In genomic region chr2:223306371-223306770, GRCh38 we compare ENCODE assay signal across 9 cellular contexts.
A peak's percentile ranks its signal among the peaks of the same experiment; 100 is the strongest.
DNase-seq lines count a peak whose midpoint lies in the region; ATAC-seq and TF ChIP-seq lines count a peak whose summit lies in the region.
"Had no signal": no experiment of that assay in that cellular context is flagged by ENCODE, and none has a peak within 500 bp of the region (broad histone marks: within the 10 kb centered on the region; RNA-seq: fewer than 3 reads in every experiment).

No MANE protein-coding gene starts in this region.

- TF ChIP-seq CTCF in AG09319 (IDR thresholded peaks at IDR 0.05; ENCODE audit: low read depth, low read length) (peak; percentile 44), adrenal gland (IDR thresholded peaks at IDR 0.05) (no peak), esophagus squamous epithelium (IDR thresholded peaks at IDR 0.05) (peak in 1 of 6 experiments; percentile 9)

- H3K27ac ChIP-seq in adrenal gland (no peak overlapping the region), esophagus squamous epithelium (no peak overlapping the region)

- ATAC-seq in GM18861 (IDR thresholded peaks at IDR 0.05; ENCODE audit: unreplicated experiment) (peak; percentile 58), HG02970 (IDR thresholded peaks at IDR 0.05; ENCODE audit: low FRiP score, unreplicated experiment) (no peak)

- H3K27me3 ChIP-seq in adrenal gland (no peaks in the 10 kb centered on the region), esophagus squamous epithelium (no peaks in the 10 kb centered on the region)

- no peaks in the 10 kb centered on the region for H3K36me3 ChIP-seq in adrenal gland (replicated peaks in 1 of 2)
- H3K36me3 ChIP-seq in esophagus squamous epithelium = no peaks in the 10 kb centered on the region

- H3K9me3 ChIP-seq in adrenal gland (replicated peaks in 1 of 3) (no peaks in the 10 kb centered on the region), esophagus squamous epithelium (no peaks in the 10 kb centered on the region)

- H3K4me3 ChIP-seq in adrenal gland = no peak overlapping the region
- no peak overlapping the region for H3K4me3 ChIP-seq in esophagus squamous epithelium

- no peak for DNase-seq in AG09319 (ENCODE audit: extremely low read depth, low read depth)
- DNase-seq in HT1080 (ENCODE audit: low read depth) = peak; percentile 60
- peak; percentile 45 for DNase-seq in dermis blood vessel endothelial cell
- no peak for DNase-seq in NCI-H2171 treated with DMSO at 0.1 percent for 48 hours (lab: John Stamatoyannopoulos, UW)
- no peak for DNase-seq in adrenal gland
- no peak for DNase-seq in esophagus squamous epithelium (lab: John Stamatoyannopoulos, UW)
- DNase-seq: naive B cell had no signal

- no peak for TF ChIP-seq POLR2A in adrenal gland (IDR thresholded peaks at IDR 0.05)
- no peak for TF ChIP-seq POLR2A in esophagus squamous epithelium (IDR thresholded peaks at IDR 0.05)

- H3K4me1 ChIP-seq in adrenal gland (replicated peaks in 1 of 2) = no peaks in the 10 kb centered on the region
- H3K4me1 ChIP-seq in esophagus squamous epithelium = no peaks in the 10 kb centered on the region

- intact Hi-C loops in adrenal gland (cut with DNase I) (no loop called here), esophagus squamous epithelium (cut with DNase I) (no loop called here)

- 55 to 72% (median 68%) methylated on average over 3 of the region's 3 CpGs for WGBS in adrenal gland, 4 donors
- 44 to 64% methylated on average over 3 of the region's 3 CpGs for WGBS in esophagus squamous epithelium, 2 donors

Comparison
In these comparisons a context has a peak if more than half of its experiments do, and no peak if none do; other contexts are left out.
1. DNase-seq: peak in HT1080 (single experiment) and dermis blood vessel endothelial cell (single experiment); none in AG09319 (single experiment), NCI-H2171 treated with DMSO at 0.1 percent for 48 hours (single experiment), adrenal gland (0 of 7) and esophagus squamous epithelium (single experiment).